Comparison of ENCODE assay signal across 21 cellular contexts in the genomic region with DNA sequence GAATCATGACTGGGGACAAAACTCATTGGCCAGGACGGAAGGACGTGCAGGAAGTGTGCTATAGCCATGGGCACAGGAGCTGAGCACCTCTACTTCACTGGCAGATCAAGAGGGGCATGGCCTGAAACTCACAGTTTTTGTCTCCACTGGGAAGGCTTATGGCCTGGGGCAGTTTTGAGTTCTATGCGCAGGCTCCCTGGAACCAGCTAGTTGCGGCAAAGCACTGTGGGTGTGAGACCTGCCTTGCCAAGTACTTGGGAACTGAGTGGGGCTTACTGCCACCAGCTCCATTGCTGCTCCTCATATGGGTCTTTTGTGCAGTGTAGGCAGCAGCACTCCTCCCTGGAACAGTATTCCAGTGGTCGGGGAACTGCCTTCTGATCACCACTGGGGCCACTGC.
A peak's percentile ranks its signal among the peaks of the same experiment; 100 is the strongest.
DNase-seq lines count a peak whose midpoint lies in the region; ATAC-seq, FAIRE-seq and TF ChIP-seq lines count a peak whose summit lies in the region.
"Had no signal": no experiment of that assay in that cellular context is flagged by ENCODE, and none has a peak within 500 bp of the region (broad histone marks: within the 10 kb centered on the region; RNA-seq: fewer than 3 reads in every experiment).

No MANE protein-coding gene starts in this region.

- H3K23ac ChIP-seq in neuronal stem cell (ENCODE audit: low read depth, low read length, poor library complexity): no peak overlapping the region

- TF ChIP-seq EP300 in esophagus muscularis mucosa (IDR thresholded peaks at IDR 0.05): no peak

- H3K27me3 ChIP-seq in esophagus muscularis mucosa (no peaks in the 10 kb centered on the region), neuronal stem cell (ENCODE audit: control insufficient read depth in 3 of 3, insufficient read depth in 3 of 3, low read depth in 1 of 3, low read length in 3 of 3) (no peaks in the 10 kb centered on the region), colonic mucosa (no peaks in the 10 kb centered on the region)

- H2AFZ ChIP-seq in neuronal stem cell (ENCODE audit: low read length): peak overlapping the region; percentile 88

- H3K36me3 ChIP-seq in esophagus muscularis mucosa (no peaks in the 10 kb centered on the region), kidney (ENCODE audit: control insufficient read depth in 1 of 2, insufficient read depth in 2 of 2, low read length in 2 of 2) (no peaks in the 10 kb centered on the region), neuronal stem cell (replicated peaks in 1 of 2; ENCODE audit: control insufficient read depth in 2 of 2, insufficient read depth in 2 of 2, low read length in 2 of 2) (no peaks in the 10 kb centered on the region), colonic mucosa (no peaks in the 10 kb centered on the region)
- H3K36me3 ChIP-seq: HAP-1 had no signal

- DNase-seq in esophagus muscularis mucosa (ENCODE audit: extremely low spot score) (peak; percentile 55), kidney (peak; percentile 10), neuronal stem cell (ENCODE audit: low spot score) (no peak), AG08395 (ENCODE audit: low spot score) (no peak), colonic mucosa (no peak)
- DNase-seq: 8988T; ACHN; C1 segment of cervical spinal cord; Calu3; CD4-positive, alpha-beta memory T cell; COR-L47; DMS53; DMS79 treated with DMSO at 0.1 percent for 48 hours; GF-D8; HFFc6 had no signal

- no peak overlapping the region for H2BK15ac ChIP-seq in neuronal stem cell (ENCODE audit: low read length)

- TF ChIP-seq POLR2A in esophagus muscularis mucosa (IDR thresholded peaks at IDR 0.05; ENCODE audit: low read depth): no peak

- H3K4me2 ChIP-seq in neuronal stem cell (ENCODE audit: insufficient read depth, low read length, poor library complexity, severe bottlenecking): no peak overlapping the region
- H3K4me2 ChIP-seq: A549, GM23338 had no signal

- no peak overlapping the region for H2BK120ac ChIP-seq in neuronal stem cell (ENCODE audit: low read depth, low read length)

- intact Hi-C loops in esophagus muscularis mucosa (cut with DNase I) (no loop called here), kidney (cut with DNase I) (no loop called here), colonic mucosa (cut with DNase I) (no loop called here)

- FAIRE-seq in kidney (lab: Jason Lieb, UNC): no peak
- FAIRE-seq: A549, GM12891, GM18507 had no signal

- no peaks in the 10 kb centered on the region for H3K79me1 ChIP-seq in neuronal stem cell (ENCODE audit: low read depth, low read length)

- no peaks in the 10 kb centered on the region for H3K9me3 ChIP-seq in esophagus muscularis mucosa
- H3K9me3 ChIP-seq in kidney (ENCODE audit: control insufficient read depth in 1 of 2, low read length in 2 of 2): peaks cover 0 to 6% of the 10 kb centered on the region in 2 donors
- no peaks in the 10 kb centered on the region for H3K9me3 ChIP-seq in neuronal stem cell (replicated peaks in 1 of 2; ENCODE audit: control insufficient read depth in 2 of 2, insufficient read depth in 1 of 2, low read depth in 1 of 2, low read length in 2 of 2)
- H3K9me3 ChIP-seq in colonic mucosa: no peaks in the 10 kb centered on the region
- H3K9me3 ChIP-seq: A549, HAP-1 had no signal

- 100% methylated on average over 2 of the region's 5 CpGs for WGBS in esophagus muscularis mucosa
- no CpG with 5 or more reads among the region's 5 CpGs for WGBS in neuronal stem cell (ENCODE audit: extremely low coverage in 2 of 2, insufficient read length in 2 of 2, insufficient replicate concordance in 1 of 2), 2 donors

- ATAC-seq in HG03025 (IDR thresholded peaks at IDR 0.05; ENCODE audit: low FRiP score, unreplicated experiment): no peak
- ATAC-seq: A549, GM23338 had no signal

- H4K91ac ChIP-seq in neuronal stem cell (ENCODE audit: low read depth, low read length, poor library complexity): no peak overlapping the region

- H3K4ac ChIP-seq in neuronal stem cell (ENCODE audit: low read length): no peak overlapping the region

- no peak overlapping the region for H3K4me3 ChIP-seq in esophagus muscularis mucosa
- H3K4me3 ChIP-seq in kidney (ENCODE audit: low read length in 2 of 2): no peak overlapping the region
- H3K4me3 ChIP-seq in neuronal stem cell (ENCODE audit: low read length in 2 of 2): no peak overlapping the region
- H3K4me3 ChIP-seq in colonic mucosa: no peak overlapping the region
- H3K4me3 ChIP-seq: A549, GM23338, HAP-1 had no signal

- H3K9ac ChIP-seq in kidney (ENCODE audit: low read length in 2 of 2) (no peak overlapping the region), neuronal stem cell (ENCODE audit: low read depth, low read length, poor library complexity) (no peak overlapping the region), colonic mucosa (ENCODE audit: low read depth in 2 of 2, low read length in 2 of 2) (no peak overlapping the region)

- no peak overlapping the region for H3K18ac ChIP-seq in neuronal stem cell (ENCODE audit: low read length)

- H3K14ac ChIP-seq in neuronal stem cell (ENCODE audit: low read length): no peak overlapping the region

- H4K8ac ChIP-seq in neuronal stem cell (ENCODE audit: low read depth, low read length): no peak overlapping the region

- no peak for TF ChIP-seq CTCF in esophagus muscularis mucosa (IDR thresholded peaks at IDR 0.05)
- TF ChIP-seq CTCF in kidney (IDR thresholded peaks at IDR 0.05; ENCODE audit: borderline replicate concordance, extremely low read depth, insufficient read depth): no peak
- no peak for TF ChIP-seq CTCF in colonic mucosa (IDR thresholded peaks at IDR 0.05)

- H3K27ac ChIP-seq in esophagus muscularis mucosa (replicated peaks in 1 of 4) (no peak overlapping the region), kidney (ENCODE audit: low read depth in 2 of 2, low read length in 2 of 2) (no peak overlapping the region), neuronal stem cell (replicated peaks; ENCODE audit: low read length) (no peak overlapping the region), colonic mucosa (no peak overlapping the region)
- H3K27ac ChIP-seq: A549 had no signal

- no peaks in the 10 kb centered on the region for H3K4me1 ChIP-seq in esophagus muscularis mucosa
- no peaks in the 10 kb centered on the region for H3K4me1 ChIP-seq in kidney (ENCODE audit: control insufficient read depth in 1 of 2, insufficient read depth in 1 of 2, low read depth in 1 of 2, low read length in 2 of 2)
- peaks cover 0 to 4% of the 10 kb centered on the region in 2 donors for H3K4me1 ChIP-seq in neuronal stem cell (ENCODE audit: control insufficient read depth in 2 of 2, insufficient read depth in 1 of 2, low read depth in 1 of 2, low read length in 2 of 2)
- no peaks in the 10 kb centered on the region for H3K4me1 ChIP-seq in colonic mucosa
- H3K4me1 ChIP-seq: A549, HAP-1 had no signal

- no peak overlapping the region for H2BK5ac ChIP-seq in neuronal stem cell (ENCODE audit: low read length)

- no peak overlapping the region for H2AK5ac ChIP-seq in neuronal stem cell (ENCODE audit: low read depth, low read length)

- no peak overlapping the region for H2BK12ac ChIP-seq in neuronal stem cell (ENCODE audit: low read length)

Comparison
In these comparisons a context has a peak if more than half of its experiments do, and no peak if none do; other contexts are left out.
1. DNase-seq: peak in esophagus muscularis mucosa (single experiment) and kidney (single experiment); none in neuronal stem cell (single experiment), AG08395 (single experiment) and colonic mucosa (single experiment).